Comparison of ENCODE assay signal across 6 cellular contexts in the genomic region with DNA sequence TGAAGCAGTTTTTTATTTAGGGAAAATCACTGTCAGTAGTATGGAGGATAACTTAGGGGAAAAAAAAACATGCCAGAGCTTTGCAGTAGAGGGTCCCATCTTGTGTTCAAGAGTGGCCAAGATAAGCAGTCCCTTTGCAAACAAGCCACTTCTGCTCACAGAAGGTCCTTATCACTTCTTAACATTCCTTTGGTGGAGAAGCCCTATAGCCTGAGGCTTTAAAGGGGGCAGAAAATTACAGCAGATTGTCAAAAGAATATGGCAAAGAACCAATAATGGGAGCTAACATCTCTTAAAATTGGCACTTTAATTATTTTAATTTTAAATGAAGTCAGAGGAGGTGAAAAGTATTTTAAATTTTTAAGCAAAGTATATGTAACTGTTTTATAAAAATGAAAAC. TPM values are rescaled to one million over a fixed set of nuclear protein-coding genes. Genes with fewer than 3 reads are reported as not detected.
"Had no signal": no experiment of that assay in that cellular context is flagged by ENCODE, and none has a peak within 500 bp of the region (broad histone marks: within the 10 kb centered on the region; RNA-seq: fewer than 3 reads in every experiment).

No MANE protein-coding gene starts in this region.

RNA-seq across cellular contexts. Expression of a gene that starts 20.4 kb away (rescaled TPM):
- total RNA-seq: dermis microvascular lymphatic vessel endothelial cell, endothelial cell of umbilical vein, esophagus mucosa, esophagus squamous epithelium, foreskin keratinocyte, glomerular endothelial cell had no signal
- polyA plus RNA-seq: foreskin keratinocyte had no signal
